ENCODE assay signal across 10 cellular contexts in the genomic region with DNA sequence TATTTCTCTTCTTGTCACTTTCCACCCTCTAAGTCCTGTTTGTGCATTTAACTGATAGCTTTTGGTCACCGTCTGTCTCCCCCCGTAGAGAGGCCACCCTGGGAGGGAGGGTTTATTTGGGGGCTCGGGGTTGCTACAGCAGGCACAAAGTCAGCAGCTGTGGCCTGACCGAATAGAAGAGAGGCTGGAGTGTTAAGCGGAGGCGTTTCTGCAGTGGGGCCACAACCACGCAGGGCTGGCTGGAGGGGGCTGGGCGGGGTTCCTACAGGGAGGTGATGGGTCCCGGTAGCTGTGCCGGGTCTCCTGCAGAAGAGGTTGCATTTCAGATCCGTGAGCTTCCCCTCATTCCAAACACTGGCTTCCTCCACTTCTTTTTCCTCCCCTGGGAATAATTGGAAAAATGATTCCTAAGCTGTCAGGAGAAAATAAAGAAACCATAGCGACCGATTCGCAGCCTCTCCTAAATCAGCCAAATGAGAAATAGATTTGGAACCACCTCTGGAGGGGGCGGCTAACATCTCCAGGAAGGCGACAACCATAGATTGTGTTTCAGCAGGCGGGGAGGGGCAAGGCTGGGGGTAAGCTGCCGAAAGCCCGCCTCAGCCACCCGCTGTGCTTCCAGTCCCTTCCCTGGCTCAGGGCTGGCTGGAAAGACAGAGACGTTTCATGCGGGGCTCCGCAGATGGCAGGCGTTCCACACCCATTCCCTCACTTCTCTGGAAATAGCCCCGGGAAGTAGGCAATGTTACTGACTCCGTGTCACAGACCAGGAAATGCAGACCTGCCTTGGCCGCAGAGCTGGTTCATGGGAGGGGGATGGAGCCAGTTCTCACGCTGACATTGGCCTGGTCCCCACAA.
DNase-seq lines count a peak whose midpoint lies in the region; ATAC-seq and TF ChIP-seq lines count a peak whose summit lies in the region.
"Had no signal": no experiment of that assay in that cellular context is flagged by ENCODE, and none has a peak within 500 bp of the region (broad histone marks: within the 10 kb centered on the region; RNA-seq: fewer than 3 reads in every experiment).

No MANE protein-coding gene starts in this region.

- TF ChIP-seq CTCF in AG04450 (IDR thresholded peaks at IDR 0.05; ENCODE audit: low read depth, low read length) (no peak), fibroblast of pulmonary artery (IDR thresholded peaks at IDR 0.05; ENCODE audit: low read length, missing control alignments) (no peak)

- peaks cover 16 to 47% (median 20%) of the 10 kb centered on the region in 5 donors for H3K27me3 Mint-ChIP-seq in naive thymus-derived CD4-positive, alpha-beta T cell

- H3K27ac ChIP-seq in AG04450 (ENCODE audit: low read depth, low read length): no peak overlapping the region
- H3K27ac ChIP-seq in naive thymus-derived CD4-positive, alpha-beta T cell (ENCODE audit: low read depth, low read length): no peak overlapping the region

- H3K4me3 Mint-ChIP-seq in naive thymus-derived CD4-positive, alpha-beta T cell: peak overlapping the region in 9 of 10 donors; percentile 23 to 61 (median 36)
- H3K4me3 Mint-ChIP-seq: CD4-positive, alpha-beta T cell had no signal

- H3K27ac Mint-ChIP-seq in naive thymus-derived CD4-positive, alpha-beta T cell: no peak overlapping the region
- H3K27ac Mint-ChIP-seq: CD4-positive, alpha-beta T cell had no signal

- DNase-seq in AG04450 (ENCODE audit: low read depth, low spot score) (no peak), NCI-H2227 (lab: John Stamatoyannopoulos, UW; ENCODE audit: unreplicated experiment) (peak; percentile 83), fibroblast of pulmonary artery (ENCODE audit: low read depth) (no peak), NCI-H1694 treated with DMSO at 0.1 percent for 48 hours (lab: John Stamatoyannopoulos, UW) (no peak), kidney glomerular epithelial cell (lab: John Stamatoyannopoulos, UW) (no peak)
- DNase-seq in naive thymus-derived CD4-positive, alpha-beta T cell: no peak
- DNase-seq in stimulated activated naive CD4-positive, alpha-beta T cell (lab: John Stamatoyannopoulos, UW): no peak
- no peak for DNase-seq in activated effector memory CD4-positive, alpha-beta T cell treated with anti-CD3 and anti-CD28 coated beads, Interleukin-2, amount 50 U/mL, for 16 hours
- DNase-seq: CD4-positive, alpha-beta T cell had no signal

- CTCF ChIA-PET in AG04450 (lab: Charles Lee): interaction anchor here (4.7 kb wide), 1 partner anchor 13 kb away, joined by 43 read pairs; no protein-coding TSS in a partner anchor
- CTCF ChIA-PET in naive thymus-derived CD4-positive, alpha-beta T cell (lab: Charles Lee): no interaction called here

- no peaks in the 10 kb centered on the region for H3K36me3 ChIP-seq in naive thymus-derived CD4-positive, alpha-beta T cell (ENCODE audit: control insufficient read depth in 2 of 3, insufficient read depth in 3 of 3, low read length in 3 of 3)

- H3K9me3 ChIP-seq in AG04450 (ENCODE audit: control insufficient read depth, insufficient read depth, low read length): no peaks in the 10 kb centered on the region
- no peaks in the 10 kb centered on the region for H3K9me3 ChIP-seq in naive thymus-derived CD4-positive, alpha-beta T cell (ENCODE audit: control insufficient read depth in 2 of 3, low read length in 3 of 3)

- H3K9me3 Mint-ChIP-seq in naive thymus-derived CD4-positive, alpha-beta T cell: peaks cover 0 to 2% (median 0%) of the 10 kb centered on the region in 11 donors
- H3K9me3 Mint-ChIP-seq: CD4-positive, alpha-beta T cell had no signal

- H3K4me1 ChIP-seq in naive thymus-derived CD4-positive, alpha-beta T cell (ENCODE audit: control insufficient read depth in 2 of 2, insufficient read depth in 2 of 2, low read length in 2 of 2): peaks cover 27 to 33% of the 10 kb centered on the region in 2 donors

- peak overlapping the region; percentile 10; the same call in 1 of the 2 replicates for H3K4me3 ChIP-seq in AG04450 (ENCODE audit: low read depth, low read length)
- H3K4me3 ChIP-seq in fibroblast of pulmonary artery (replicated peaks; ENCODE audit: low read depth, low read length): peak overlapping the region; percentile 27
- H3K4me3 ChIP-seq in naive thymus-derived CD4-positive, alpha-beta T cell (ENCODE audit: low read length): no peak overlapping the region

- H3K36me3 Mint-ChIP-seq in naive thymus-derived CD4-positive, alpha-beta T cell: peaks cover 0 to 2% (median 0%) of the 10 kb centered on the region in 5 donors

- H3K4me1 Mint-ChIP-seq in naive thymus-derived CD4-positive, alpha-beta T cell: peaks cover 25 to 51% (median 43%) of the 10 kb centered on the region in 7 donors

- POLR2A ChIA-PET in AG04450 (lab: Yijun Ruan, JAX): interaction anchor here (0.6 to 0.9 kb wide), 3 partner anchors 25 to 566 kb away, joined by 3 to 5 read pairs (median 3); partner anchors contain the start of gene YWHAQ
- POLR2A ChIA-PET in naive thymus-derived CD4-positive, alpha-beta T cell (lab: Charles Lee): no interaction called here

- no peak for ATAC-seq in naive thymus-derived CD4-positive, alpha-beta T cell
- ATAC-seq: Panc1 had no signal

- intact Hi-C loops in naive thymus-derived CD4-positive, alpha-beta T cell (cut with micrococcal nuclease): no loop called here

- no peaks in the 10 kb centered on the region for H3K27me3 ChIP-seq in AG04450 (ENCODE audit: control insufficient read depth, insufficient read depth, low read length)
- H3K27me3 ChIP-seq in naive thymus-derived CD4-positive, alpha-beta T cell (ENCODE audit: control insufficient read depth in 2 of 2, insufficient read depth in 2 of 2, low read length in 2 of 2): no peaks in the 10 kb centered on the region
